ENCODE assay signal across 8 cellular contexts in the genomic region with DNA sequence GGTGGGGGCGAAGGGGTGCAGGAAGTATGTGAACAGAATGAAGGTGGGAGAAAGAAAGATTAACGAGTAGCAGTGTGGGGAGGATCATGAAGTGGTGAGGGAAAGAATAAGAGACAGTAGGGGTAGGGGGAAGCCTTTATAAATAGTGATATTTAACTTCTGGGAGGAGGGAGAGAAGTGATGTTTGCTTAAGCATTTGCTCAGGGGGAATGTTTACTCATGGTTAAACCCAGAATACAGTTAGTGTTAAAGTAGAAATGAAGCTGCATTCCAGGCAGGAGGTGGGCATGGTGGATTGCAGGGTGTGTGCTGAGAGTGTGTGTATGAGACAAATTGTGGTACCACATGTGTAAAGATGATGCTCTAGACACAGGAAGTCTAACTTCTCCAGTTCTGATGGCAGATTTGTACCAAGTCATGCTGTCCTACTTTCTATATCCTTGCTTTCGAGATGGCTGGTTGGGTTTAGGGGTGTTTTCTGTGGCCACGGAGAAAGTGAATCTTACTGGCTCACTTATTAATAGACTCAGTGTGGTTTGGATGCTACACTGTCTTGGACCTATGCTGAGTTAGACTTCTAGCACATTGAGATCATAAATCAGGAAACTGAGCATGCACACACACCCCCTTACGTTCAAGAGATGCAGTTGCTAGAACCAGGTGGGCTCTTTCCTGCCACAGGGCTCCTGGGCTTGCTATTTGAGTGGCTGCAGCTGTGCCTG. TPM values are rescaled to one million over a fixed set of nuclear protein-coding genes. Genes with fewer than 3 reads are reported as not detected.
DNase-seq lines count a peak whose midpoint lies in the region; ATAC-seq, FAIRE-seq and TF ChIP-seq lines count a peak whose summit lies in the region.

No MANE protein-coding gene starts in this region.

- peak; percentile 34 for TF ChIP-seq CTCF in GM12873 (IDR thresholded peaks at IDR 0.05; ENCODE audit: insufficient read depth, low read depth, low read length, missing control alignments)
- no peak for TF ChIP-seq CTCF in glutamatergic neuron (IDR thresholded peaks at IDR 0.05; ENCODE audit: partially characterized antibody, unreplicated experiment)
- TF ChIP-seq CTCF in RWPE1 (conservative IDR thresholded peaks at IDR 0.05; ENCODE audit: low read depth), result no peak
- no peak for TF ChIP-seq CTCF in coronary artery (IDR thresholded peaks at IDR 0.05)

- H3K9me3 Mint-ChIP-seq in glutamatergic neuron (ENCODE audit: unreplicated experiment), result peaks cover 3% of the 10 kb centered on the region

- FAIRE-seq in H54 (lab: Jason Lieb, UNC), result no peak

- H3K4me3 ChIP-seq in coronary artery, result no peak overlapping the region

- peak overlapping the region; percentile 13 for H3K4me3 Mint-ChIP-seq in glutamatergic neuron (ENCODE audit: unreplicated experiment)

- H3K27me3 Mint-ChIP-seq in glutamatergic neuron (ENCODE audit: unreplicated experiment), result no peaks in the 10 kb centered on the region

- DNase-seq in NCI-H1105 treated with DMSO at 0.1 percent for 48 hours (lab: John Stamatoyannopoulos, UW), result peak; percentile 24
- DNase-seq in glutamatergic neuron, result no peak
- DNase-seq in RWPE1 (ENCODE audit: low spot score), result no peak
- DNase-seq in coronary artery (ENCODE audit: low spot score), result no peak
- no peak for DNase-seq in H54 (ENCODE audit: insufficient read length, low spot score)

- CTCF ChIA-PET in RWPE1 (lab: Yijun Ruan, JAX), result interaction anchor here (0.6 to 1.1 kb wide), 3 partner anchors 11 to 186 kb away, joined by 3 to 6 read pairs (median 4); a partner anchor contains a TSS

- H3K27ac Mint-ChIP-seq in glutamatergic neuron (ENCODE audit: unreplicated experiment), result peak overlapping the region; percentile 62

- POLR2A ChIA-PET in RWPE1 (lab: Yijun Ruan, JAX; ENCODE audit: low non-redundant PET), result no interaction called here

- no peak for TF ChIP-seq POLR2A in H54 (IDR thresholded peaks at IDR 0.05; ENCODE audit: low read depth, low read length)

- no peaks in the 10 kb centered on the region for H3K36me3 Mint-ChIP-seq in glutamatergic neuron (ENCODE audit: unreplicated experiment)

- no peak overlapping the region for H3K27ac ChIP-seq in RWPE1
- no peak overlapping the region for H3K27ac ChIP-seq in coronary artery

- ATAC-seq in GM21723 (IDR thresholded peaks at IDR 0.05; ENCODE audit: unreplicated experiment) (peak; percentile 87), HG03439 (IDR thresholded peaks at IDR 0.05; ENCODE audit: unreplicated experiment) (no peak)

- H3K4me1 Mint-ChIP-seq in glutamatergic neuron (ENCODE audit: low read depth, unreplicated experiment), result peaks cover 13% of the 10 kb centered on the region

RNA-seq across cellular contexts. Expression of a gene that starts 10.6 kb away (rescaled TPM):
- total RNA-seq in glutamatergic neuron (ENCODE audit: unreplicated experiment), result 9.5 TPM
